ENCODE assay signal across 1 cellular context in the genomic region with DNA sequence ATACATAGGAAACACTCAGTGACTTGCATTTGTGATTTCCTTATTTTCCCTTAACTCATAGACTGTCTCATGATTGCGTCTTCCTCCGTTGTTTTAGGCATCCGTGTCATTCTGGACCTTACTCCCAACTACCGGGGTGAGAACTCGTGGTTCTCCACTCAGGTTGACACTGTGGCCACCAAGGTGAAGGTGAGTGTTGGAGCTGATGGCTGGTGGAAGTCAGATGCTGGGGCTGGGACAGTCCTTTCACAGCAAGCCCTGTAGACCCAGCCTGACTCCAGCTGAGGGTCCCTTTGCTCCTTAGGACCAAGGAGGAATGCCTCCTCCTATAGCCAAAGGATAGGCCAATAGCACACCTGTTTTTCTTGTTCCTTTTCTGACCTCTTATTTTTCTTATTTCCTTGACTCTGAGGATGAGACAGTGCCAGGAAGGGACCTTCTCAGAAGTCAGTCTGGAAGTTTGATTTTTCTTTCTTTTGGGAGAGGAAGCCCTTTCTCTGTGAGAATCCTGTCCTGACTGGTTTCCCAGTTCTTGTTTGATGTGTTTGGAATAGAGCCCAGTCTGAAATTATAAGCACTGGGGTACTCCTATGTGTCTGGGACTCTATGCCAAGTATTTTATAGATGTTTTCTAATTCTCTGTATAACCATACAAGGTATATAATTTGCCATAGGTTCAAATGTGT.
TF ChIP-seq lines count a peak whose summit lies in the region.

No MANE protein-coding gene starts in this region.

TF ChIP-seq in K562, 482 proteins besides CTCF, POLR2A, EP300 and RAD21 (continues in another document):
- TF ChIP-seq TAF1 (IDR thresholded peaks at IDR 0.05; ENCODE audit: control insufficient read depth, extremely low read depth, insufficient read depth, low read length, severe bottlenecking): no peak
- TF ChIP-seq SRSF1 (IDR thresholded peaks at IDR 0.05; ENCODE audit: low read depth, low read length): no peak
- no peak for TF ChIP-seq GTF2B (IDR thresholded peaks at IDR 0.05; ENCODE audit: extremely low read depth, insufficient read length)
- no peak for TF ChIP-seq ETV6 (IDR thresholded peaks at IDR 0.05; ENCODE audit: borderline replicate concordance in 1 of 2, low read depth in 2 of 2, low read length in 1 of 2)
- TF ChIP-seq ETV6 (CRISPR knock-in tag; IDR thresholded peaks at IDR 0.05; ENCODE audit: borderline replicate concordance): no peak
- no peak for TF ChIP-seq PREB (CRISPR knock-in tag; IDR thresholded peaks at IDR 0.05)
- no peak for TF ChIP-seq FOXO4 (CRISPR knock-in tag; IDR thresholded peaks at IDR 0.05)
- peak; percentile 66 for TF ChIP-seq KDM5B (IDR thresholded peaks at IDR 0.05; ENCODE audit: insufficient replicate concordance, low read depth, low read length)
- peak; percentile 42; the same call in 1 of the 2 replicates for TF ChIP-seq GABPB1 (CRISPR knock-in tag; IDR thresholded peaks at IDR 0.05)
- TF ChIP-seq ID3 (CRISPR knock-in tag; IDR thresholded peaks at IDR 0.05): no peak
- no peak for TF ChIP-seq ID3 (tag; IDR thresholded peaks at IDR 0.05)
- no peak for TF ChIP-seq FOXJ3 (CRISPR knock-in tag; IDR thresholded peaks at IDR 0.05)
- TF ChIP-seq NR4A1 (CRISPR knock-in tag; IDR thresholded peaks at IDR 0.05): no peak
- no peak for TF ChIP-seq NR4A1 (tag; IDR thresholded peaks at IDR 0.05)
- no peak for TF ChIP-seq RBM22 (IDR thresholded peaks at IDR 0.05; ENCODE audit: low read depth, low read length, poor library complexity, severe bottlenecking)
- TF ChIP-seq AFF4 (CRISPR knock-in tag; IDR thresholded peaks at IDR 0.05): peak; percentile 72
- TF ChIP-seq MTA1 (IDR thresholded peaks at IDR 0.05; ENCODE audit: borderline replicate concordance): no peak
- no peak for TF ChIP-seq PRPF4 (IDR thresholded peaks at IDR 0.05; ENCODE audit: insufficient read depth, low read depth, low read length, poor library complexity, severe bottlenecking)
- TF ChIP-seq NCOA6 (IDR thresholded peaks at IDR 0.05): no peak
- TF ChIP-seq POLR2H (tag; IDR thresholded peaks at IDR 0.05; ENCODE audit: low read depth): no peak
- no peak for TF ChIP-seq HSF4 (CRISPR knock-in tag; IDR thresholded peaks at IDR 0.05; ENCODE audit: borderline replicate concordance)
- TF ChIP-seq ZSCAN32 (CRISPR knock-in tag; IDR thresholded peaks at IDR 0.05): no peak
- no peak for TF ChIP-seq ARID3B (CRISPR knock-in tag; IDR thresholded peaks at IDR 0.05; ENCODE audit: borderline replicate concordance)
- no peak for TF ChIP-seq SIN3B (IDR thresholded peaks at IDR 0.05; ENCODE audit: low read depth)
- TF ChIP-seq KHSRP (IDR thresholded peaks at IDR 0.05): no peak
- TF ChIP-seq BDP1 (IDR thresholded peaks at IDR 0.05; ENCODE audit: insufficient read depth, insufficient read length): no peak
- no peak for TF ChIP-seq CHD4 (IDR thresholded peaks at IDR 0.05; ENCODE audit: insufficient read depth, insufficient replicate concordance, low read depth, low read length, poor library complexity, severe bottlenecking)
- no peak for TF ChIP-seq MLX (CRISPR knock-in tag; conservative IDR thresholded peaks at IDR 0.05)
- TF ChIP-seq KAT7 (CRISPR knock-in tag; IDR thresholded peaks at IDR 0.05; ENCODE audit: borderline replicate concordance): no peak; the same call in 1 of the 2 replicates
- TF ChIP-seq, protein P1, sequence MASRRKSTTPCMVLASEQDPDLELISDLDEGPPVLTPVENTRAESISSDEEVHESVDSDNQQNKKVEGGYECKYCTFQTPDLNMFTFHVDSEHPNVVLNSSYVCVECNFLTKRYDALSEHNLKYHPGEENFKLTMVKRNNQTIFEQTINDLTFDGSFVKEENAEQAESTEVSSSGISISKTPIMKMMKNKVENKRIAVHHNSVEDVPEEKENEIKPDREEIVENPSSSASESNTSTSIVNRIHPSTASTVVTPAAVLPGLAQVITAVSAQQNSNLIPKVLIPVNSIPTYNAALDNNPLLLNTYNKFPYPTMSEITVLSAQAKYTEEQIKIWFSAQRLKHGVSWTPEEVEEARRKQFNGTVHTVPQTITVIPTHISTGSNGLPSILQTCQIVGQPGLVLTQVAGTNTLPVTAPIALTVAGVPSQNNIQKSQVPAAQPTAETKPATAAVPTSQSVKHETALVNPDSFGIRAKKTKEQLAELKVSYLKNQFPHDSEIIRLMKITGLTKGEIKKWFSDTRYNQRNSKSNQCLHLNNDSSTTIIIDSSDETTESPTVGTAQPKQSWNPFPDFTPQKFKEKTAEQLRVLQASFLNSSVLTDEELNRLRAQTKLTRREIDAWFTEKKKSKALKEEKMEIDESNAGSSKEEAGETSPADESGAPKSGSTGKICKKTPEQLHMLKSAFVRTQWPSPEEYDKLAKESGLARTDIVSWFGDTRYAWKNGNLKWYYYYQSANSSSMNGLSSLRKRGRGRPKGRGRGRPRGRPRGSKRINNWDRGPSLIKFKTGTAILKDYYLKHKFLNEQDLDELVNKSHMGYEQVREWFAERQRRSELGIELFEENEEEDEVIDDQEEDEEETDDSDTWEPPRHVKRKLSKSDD (conservative IDR thresholded peaks at IDR 0.05; ENCODE audit: low read length): no peak
- no peak for TF ChIP-seq LEF1 (IDR thresholded peaks at IDR 0.05)
- TF ChIP-seq ADNP (tag; IDR thresholded peaks at IDR 0.05): no peak
- TF ChIP-seq CREBBP (IDR thresholded peaks at IDR 0.05; ENCODE audit: low read depth, low read length): no peak
- TF ChIP-seq SMARCC2 (IDR thresholded peaks at IDR 0.05; ENCODE audit: low read depth): no peak
- TF ChIP-seq RUNX1 (IDR thresholded peaks at IDR 0.05; ENCODE audit: low read depth): no peak
- TF ChIP-seq GATA2 (CRISPR knock-in tag; IDR thresholded peaks at IDR 0.05): no peak
- TF ChIP-seq, protein P2, sequence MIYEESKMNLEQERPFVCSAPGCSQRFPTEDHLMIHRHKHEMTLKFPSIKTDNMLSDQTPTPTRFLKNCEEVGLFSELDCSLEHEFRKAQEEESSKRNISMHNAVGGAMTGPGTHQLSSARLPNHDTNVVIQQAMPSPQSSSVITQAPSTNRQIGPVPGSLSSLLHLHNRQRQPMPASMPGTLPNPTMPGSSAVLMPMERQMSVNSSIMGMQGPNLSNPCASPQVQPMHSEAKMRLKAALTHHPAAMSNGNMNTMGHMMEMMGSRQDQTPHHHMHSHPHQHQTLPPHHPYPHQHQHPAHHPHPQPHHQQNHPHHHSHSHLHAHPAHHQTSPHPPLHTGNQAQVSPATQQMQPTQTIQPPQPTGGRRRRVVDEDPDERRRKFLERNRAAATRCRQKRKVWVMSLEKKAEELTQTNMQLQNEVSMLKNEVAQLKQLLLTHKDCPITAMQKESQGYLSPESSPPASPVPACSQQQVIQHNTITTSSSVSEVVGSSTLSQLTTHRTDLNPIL (CRISPR knock-in tag; IDR thresholded peaks at IDR 0.05): no peak
- TF ChIP-seq SMARCB1 (IDR thresholded peaks at IDR 0.05; ENCODE audit: insufficient read length, low read depth): no peak
- TF ChIP-seq MAFF (IDR thresholded peaks at IDR 0.05; ENCODE audit: low read length): no peak
- TF ChIP-seq RAD51 (IDR thresholded peaks at IDR 0.05; ENCODE audit: borderline replicate concordance, low read depth): no peak
- TF ChIP-seq ZNF586 (CRISPR knock-in tag; conservative IDR thresholded peaks at IDR 0.05): no peak
- no peak for TF ChIP-seq TGIF2 (CRISPR knock-in tag; IDR thresholded peaks at IDR 0.05)
- TF ChIP-seq, protein P3, sequence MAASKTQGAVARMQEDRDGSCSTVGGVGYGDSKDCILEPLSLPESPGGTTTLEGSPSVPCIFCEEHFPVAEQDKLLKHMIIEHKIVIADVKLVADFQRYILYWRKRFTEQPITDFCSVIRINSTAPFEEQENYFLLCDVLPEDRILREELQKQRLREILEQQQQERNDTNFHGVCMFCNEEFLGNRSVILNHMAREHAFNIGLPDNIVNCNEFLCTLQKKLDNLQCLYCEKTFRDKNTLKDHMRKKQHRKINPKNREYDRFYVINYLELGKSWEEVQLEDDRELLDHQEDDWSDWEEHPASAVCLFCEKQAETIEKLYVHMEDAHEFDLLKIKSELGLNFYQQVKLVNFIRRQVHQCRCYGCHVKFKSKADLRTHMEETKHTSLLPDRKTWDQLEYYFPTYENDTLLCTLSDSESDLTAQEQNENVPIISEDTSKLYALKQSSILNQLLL (CRISPR knock-in tag; IDR thresholded peaks at IDR 0.05; ENCODE audit: borderline replicate concordance): no peak
- TF ChIP-seq E2F4 (CRISPR knock-in tag; IDR thresholded peaks at IDR 0.05; ENCODE audit: low read depth): no peak
- TF ChIP-seq SMAD1 (IDR thresholded peaks at IDR 0.05; ENCODE audit: low read depth, low read length, partially characterized antibody): no peak
- no peak for TF ChIP-seq ZNF140 (CRISPR knock-in tag; IDR thresholded peaks at IDR 0.05)
- TF ChIP-seq ZSCAN29 (IDR thresholded peaks at IDR 0.05): no peak
- TF ChIP-seq TAF9B (IDR thresholded peaks at IDR 0.05; ENCODE audit: partially characterized antibody): no peak
